Comparison of ENCODE assay signal across 13 cellular contexts in the genomic region with DNA sequence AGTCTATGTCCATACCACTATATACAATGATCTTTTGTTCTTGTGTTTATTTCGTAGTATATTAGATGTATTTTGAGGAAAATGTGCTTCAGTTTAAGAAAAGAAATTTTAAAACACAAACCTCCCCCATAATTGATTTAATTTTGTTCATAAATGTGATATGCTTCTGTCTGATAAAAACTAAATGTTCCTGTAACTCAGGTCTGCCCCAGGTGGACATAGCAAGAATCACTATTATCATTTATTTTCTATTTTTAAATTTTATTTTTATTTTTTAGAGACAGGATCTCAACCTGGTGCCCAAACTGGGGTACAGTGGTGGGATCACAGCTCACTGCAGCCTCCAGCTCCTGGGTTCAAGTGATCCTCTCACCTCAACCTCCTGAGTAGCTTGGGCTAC. TPM values are rescaled to one million over a fixed set of nuclear protein-coding genes. Genes with fewer than 3 reads are reported as not detected.
DNase-seq lines count a peak whose midpoint lies in the region; ATAC-seq and TF ChIP-seq lines count a peak whose summit lies in the region.
"Had no signal": no experiment of that assay in that cellular context is flagged by ENCODE, and none has a peak within 500 bp of the region (broad histone marks: within the 10 kb centered on the region; RNA-seq: fewer than 3 reads in every experiment).

No MANE protein-coding gene starts in this region.

- no peaks in the 10 kb centered on the region for H3K36me3 ChIP-seq in HCT116 (ENCODE audit: control insufficient read depth in 1 of 2, insufficient read depth in 2 of 2, low read length in 2 of 2)

- no peaks in the 10 kb centered on the region for H3K9me2 ChIP-seq in HCT116 (ENCODE audit: insufficient read depth)

- no peaks in the 10 kb centered on the region for H3K4me1 ChIP-seq in HCT116 (ENCODE audit: control insufficient read depth in 1 of 2, insufficient read depth in 2 of 2, low read length in 2 of 2)
- H3K4me1 ChIP-seq: tibial artery had no signal

- TF ChIP-seq RAD21 in HCT116 (IDR thresholded peaks at IDR 0.05; ENCODE audit: low read depth) = no peak

- no TSS peak for BruUV-seq in HCT116 (replicated peaks; lab: Mats Ljungman, UMichigan)

- RAD21 ChIA-PET in HCT116 (lab: Charles Lee; ENCODE audit: low non-redundant PET in 1 of 2, low total read pairs in 2 of 2, uncharacterized antibody in 2 of 2, unreplicated experiment in 2 of 2) = no interaction called here

- CTCF ChIA-PET in HCT116 (lab: Charles Lee) = no interaction called here

- no peaks in the 10 kb centered on the region for H3K27me3 Mint-ChIP-seq in brain

- TF ChIP-seq CTCF in AG09309 (IDR thresholded peaks at IDR 0.05; ENCODE audit: control insufficient read depth, insufficient read depth, low read depth, low read length, missing control alignments) = peak; percentile 36
- TF ChIP-seq CTCF in HCT116 (IDR thresholded peaks at IDR 0.05 in 2 of 3, conservative IDR thresholded peaks at IDR 0.05 in 1 of 3; ENCODE audit: borderline replicate concordance in 1 of 3, insufficient read depth in 1 of 3, low read depth in 2 of 3, low read length in 2 of 3) = peak in 1 of 3 experiments; percentile 43; a peak in 2 of 6 replicates
- peak; percentile 30 to 59 for TF ChIP-seq CTCF in brain (conservative IDR thresholded peaks at IDR 0.05)

- no peak overlapping the region for H2AFZ ChIP-seq in HCT116 (ENCODE audit: low read depth, low read length, poor library complexity, severe bottlenecking)

- H3K27ac ChIP-seq in HCT116 (ENCODE audit: low read depth, low read length) = no peak overlapping the region
- H3K27ac ChIP-seq: dorsolateral prefrontal cortex, tibial artery had no signal

- intact Hi-C loops in HCT116 (cut with micrococcal nuclease) = no loop called here

- POLR2A ChIA-PET in HCT116 (lab: Charles Lee) = no interaction called here

- no peaks in the 10 kb centered on the region for H3K79me2 ChIP-seq in HCT116 (ENCODE audit: insufficient read depth, low read length)

- no peaks in the 10 kb centered on the region for H3K27me3 ChIP-seq in HCT116 (ENCODE audit: insufficient read depth, low read length)
- H3K27me3 ChIP-seq: dorsolateral prefrontal cortex, tibial artery had no signal

- no peaks in the 10 kb centered on the region for H3K9me3 ChIP-seq in HCT116 (ENCODE audit: control insufficient read depth in 1 of 2, insufficient read depth in 1 of 2, low read depth in 1 of 2, low read length in 2 of 2)
- H3K9me3 ChIP-seq: tibial artery had no signal

- no peak overlapping the region for H3K4me3 ChIP-seq in AG09309 (ENCODE audit: control insufficient read depth, low read depth, low read length)
- H3K4me3 ChIP-seq in HCT116 (replicated peaks in 1 of 2; ENCODE audit: low read depth in 1 of 2, low read length in 2 of 2) = no peak overlapping the region
- H3K4me3 ChIP-seq: dorsolateral prefrontal cortex, tibial artery had no signal

- H3K36me3 Mint-ChIP-seq in brain = no peaks in the 10 kb centered on the region

- no peak overlapping the region for H3K4me3 Mint-ChIP-seq in brain
- H3K4me3 Mint-ChIP-seq: activated naive CD4-positive, alpha-beta T cell treated with anti-CD3 and anti-CD28 coated beads for 36 hours had no signal

- no peak for TF ChIP-seq POLR2A in HCT116 (IDR thresholded peaks at IDR 0.05; ENCODE audit: borderline replicate concordance, extremely low read depth, insufficient read depth, insufficient read length)

- H4K20me1 ChIP-seq in HCT116 (ENCODE audit: insufficient read depth) = no peaks in the 10 kb centered on the region

- H3K27ac Mint-ChIP-seq in brain = no peak overlapping the region
- H3K27ac Mint-ChIP-seq: activated naive CD4-positive, alpha-beta T cell treated with anti-CD3 and anti-CD28 coated beads for 36 hours had no signal

- peaks cover 5% of the 10 kb centered on the region for H3K4me1 Mint-ChIP-seq in brain

- DNase-seq in AG09309 (ENCODE audit: low read depth) (no peak), HCT116 (ENCODE audit: low read depth, low spot score) (no peak), kidney tubule cell (ENCODE audit: low spot score) (peak; percentile 2), NK-92 (lab: John Stamatoyannopoulos, UW; ENCODE audit: unreplicated experiment) (no peak), T-helper 1 cell (no peak), hippocampal formation (lab: John Stamatoyannopoulos, UW) (no peak)
- DNase-seq in activated CD4-positive, alpha-beta T cell treated with anti-CD3 and anti-CD28 coated beads for 4 hours = no peak
- DNase-seq: activated naive CD4-positive, alpha-beta T cell treated with anti-CD3 and anti-CD28 coated beads for 36 hours; dorsolateral prefrontal cortex; hypothalamus; NCI-H526 treated with DMSO at 0.1 percent for 48 hours; tibial artery had no signal

- no peak overlapping the region for H3K4me2 ChIP-seq in HCT116 (ENCODE audit: low read length)

- H3K9me3 Mint-ChIP-seq in brain = no peaks in the 10 kb centered on the region
- H3K9me3 Mint-ChIP-seq: activated naive CD4-positive, alpha-beta T cell treated with anti-CD3 and anti-CD28 coated beads for 36 hours had no signal

- peak; percentile 52; the same call in 1 of the 2 replicates for ATAC-seq in HCT116

- H3K9ac ChIP-seq in HCT116 (ENCODE audit: low read length) = no peak overlapping the region

TF ChIP-seq in HCT116, 20 proteins besides CTCF, POLR2A, EP300 and RAD21:
- TF ChIP-seq ZFX (IDR thresholded peaks at IDR 0.05) (no peak), SIN3A (IDR thresholded peaks at IDR 0.05; ENCODE audit: low read depth) (no peak), EZH2phosphoT487 (IDR thresholded peaks at IDR 0.05; ENCODE audit: borderline replicate concordance) (no peak), TCF7L2 (IDR thresholded peaks at IDR 0.05; ENCODE audit: borderline replicate concordance, extremely low read depth, insufficient read depth, insufficient read length) (no peak), SP1 (IDR thresholded peaks at IDR 0.05; ENCODE audit: low read depth) (no peak), EGR1 (IDR thresholded peaks at IDR 0.05; ENCODE audit: low read depth) (no peak), POLR2AphosphoS5 (IDR thresholded peaks at IDR 0.05; ENCODE audit: low read depth, low read length) (no peak), CEBPB (IDR thresholded peaks at IDR 0.05; ENCODE audit: low read depth) (no peak), ZNF274 (IDR thresholded peaks at IDR 0.05; ENCODE audit: low read depth, low read length) (no peak)
- TF ChIP-seq, protein P1, sequence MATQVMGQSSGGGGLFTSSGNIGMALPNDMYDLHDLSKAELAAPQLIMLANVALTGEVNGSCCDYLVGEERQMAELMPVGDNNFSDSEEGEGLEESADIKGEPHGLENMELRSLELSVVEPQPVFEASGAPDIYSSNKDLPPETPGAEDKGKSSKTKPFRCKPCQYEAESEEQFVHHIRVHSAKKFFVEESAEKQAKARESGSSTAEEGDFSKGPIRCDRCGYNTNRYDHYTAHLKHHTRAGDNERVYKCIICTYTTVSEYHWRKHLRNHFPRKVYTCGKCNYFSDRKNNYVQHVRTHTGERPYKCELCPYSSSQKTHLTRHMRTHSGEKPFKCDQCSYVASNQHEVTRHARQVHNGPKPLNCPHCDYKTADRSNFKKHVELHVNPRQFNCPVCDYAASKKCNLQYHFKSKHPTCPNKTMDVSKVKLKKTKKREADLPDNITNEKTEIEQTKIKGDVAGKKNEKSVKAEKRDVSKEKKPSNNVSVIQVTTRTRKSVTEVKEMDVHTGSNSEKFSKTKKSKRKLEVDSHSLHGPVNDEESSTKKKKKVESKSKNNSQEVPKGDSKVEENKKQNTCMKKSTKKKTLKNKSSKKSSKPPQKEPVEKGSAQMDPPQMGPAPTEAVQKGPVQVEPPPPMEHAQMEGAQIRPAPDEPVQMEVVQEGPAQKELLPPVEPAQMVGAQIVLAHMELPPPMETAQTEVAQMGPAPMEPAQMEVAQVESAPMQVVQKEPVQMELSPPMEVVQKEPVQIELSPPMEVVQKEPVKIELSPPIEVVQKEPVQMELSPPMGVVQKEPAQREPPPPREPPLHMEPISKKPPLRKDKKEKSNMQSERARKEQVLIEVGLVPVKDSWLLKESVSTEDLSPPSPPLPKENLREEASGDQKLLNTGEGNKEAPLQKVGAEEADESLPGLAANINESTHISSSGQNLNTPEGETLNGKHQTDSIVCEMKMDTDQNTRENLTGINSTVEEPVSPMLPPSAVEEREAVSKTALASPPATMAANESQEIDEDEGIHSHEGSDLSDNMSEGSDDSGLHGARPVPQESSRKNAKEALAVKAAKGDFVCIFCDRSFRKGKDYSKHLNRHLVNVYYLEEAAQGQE (IDR thresholded peaks at IDR 0.05; ENCODE audit: low read depth) = no peak

RNA-seq across cellular contexts. Expression of a gene that starts 43.2 kb away (rescaled TPM):
- total RNA-seq in HCT116 (2021; ENCODE audit: unreplicated experiment) = 13.8 TPM
- polyA plus RNA-seq in HCT116 (2012) = 5.3 and 7.5 TPM in 2 replicates
- 33.2 TPM for polyA plus RNA-seq in brain (ENCODE audit: insufficient read depth, low read depth, low replicate concordance)
- total RNA-seq: activated naive CD4-positive, alpha-beta T cell treated with anti-CD3 and anti-CD28 coated beads for 36 hours had no signal
